ENCODE assay signal across 8 cellular contexts in genomic region chr7:135662373-135663114, GRCh38. TPM values are rescaled to one million over a fixed set of nuclear protein-coding genes. Genes with fewer than 3 reads are reported as not detected.
DNase-seq lines count a peak whose midpoint lies in the region; ATAC-seq lines count a peak whose summit lies in the region.

TSS of gene STMP1 (plus strand) at chr7:135662514.

- H3K36me3 ChIP-seq in HUES48 (ENCODE audit: control insufficient read depth, insufficient read depth, low read length) (no peaks in the 10 kb centered on the region), endocrine pancreas (ENCODE audit: control insufficient read depth, insufficient read depth, low read length) (no peaks in the 10 kb centered on the region)

- DNase-seq in D341Med (ENCODE audit: low spot score) (peak; percentile 98), NOMO-1 treated with dmso at 0.1 percent for 144 hours (lab: John Stamatoyannopoulos, UW; ENCODE audit: unreplicated experiment) (peak; percentile 34), mesenteric fat pad (ENCODE audit: low spot score) (peak; percentile 99)
- peak; percentile 89 for DNase-seq in activated CD8-positive, alpha-beta memory T cell treated with anti-CD3 and anti-CD28 coated beads, Interleukin-2, amount 50 U/mL, for 1 hour (ENCODE audit: extremely low read depth)
- peak; percentile 95 for DNase-seq in stimulated activated CD8-positive, alpha-beta memory T cell treated with anti-CD3 and anti-CD28 coated beads, Interleukin-15, amount 100 ng/mL, for 1 hour (ENCODE audit: low read depth)

- H3K4me1 ChIP-seq in HUES48 (ENCODE audit: control insufficient read depth, insufficient read depth, low read length) (0 out of 2 replicates have a peak, but pooled peaks cover 3% of the 10 kb centered on the region), endocrine pancreas (ENCODE audit: control insufficient read depth, insufficient read depth, low read length) (peaks cover 16% of the 10 kb centered on the region)

- ATAC-seq in GM21390 (IDR thresholded peaks at IDR 0.05; ENCODE audit: unreplicated experiment) = peak; percentile 95

- H3K9ac ChIP-seq in HUES48 (ENCODE audit: low read depth, low read length) = peak within 1 kb of the TSS; percentile 87
- peak within 1 kb of the TSS; percentile 98 for H3K9ac ChIP-seq in endocrine pancreas (ENCODE audit: control insufficient read depth, insufficient read depth, low read length)

- peak within 1 kb of the TSS; percentile 88 for H3K27ac ChIP-seq in HUES48 (ENCODE audit: low read depth, low read length)

- no peaks in the 10 kb centered on the region for H3K27me3 ChIP-seq in HUES48 (ENCODE audit: control insufficient read depth, insufficient read depth, low read length)
- H3K27me3 ChIP-seq in endocrine pancreas (ENCODE audit: control insufficient read depth, insufficient read depth, low read length) = no peaks in the 10 kb centered on the region

- H3K4me3 ChIP-seq in HUES48 (ENCODE audit: low read depth, low read length) (peak within 1 kb of the TSS; percentile 100), endocrine pancreas (ENCODE audit: control insufficient read depth, insufficient read depth, low read length) (peak within 1 kb of the TSS; percentile 67)

- no peaks in the 10 kb centered on the region for H3K9me3 ChIP-seq in HUES48 (ENCODE audit: control insufficient read depth, insufficient read depth, low read length)
- no peaks in the 10 kb centered on the region for H3K9me3 ChIP-seq in endocrine pancreas (ENCODE audit: control insufficient read depth, low read length)

RNA-seq across cellular contexts. Expression of gene STMP1, which starts in this region (rescaled TPM):
- 21.1 TPM for total RNA-seq in mesenteric fat pad

Comparison
In these comparisons a context has a peak if more than half of its experiments do, and no peak if none do; other contexts are left out.
1. Peak in every context shown above with its lines: DNase-seq, ATAC-seq, H3K4me3 ChIP-seq and H3K27ac ChIP-seq.
2. DNase-seq: peak in every context shown above with its lines; median percentile 99 in mesenteric fat pad; 98 in D341Med; 95 in stimulated activated CD8-positive, alpha-beta memory T cell treated with anti-CD3 and anti-CD28 coated beads, Interleukin-15, amount 100 ng/mL, for 1 hour; 89 in activated CD8-positive, alpha-beta memory T cell treated with anti-CD3 and anti-CD28 coated beads, Interleukin-2, amount 50 U/mL, for 1 hour; 34 in NOMO-1 treated with dmso at 0.1 percent for 144 hours.